9 cellular contexts compared by ENCODE assay signal in genomic region chr4:76950846-76951321, GRCh38. TPM values are rescaled to one million over a fixed set of nuclear protein-coding genes. Genes with fewer than 3 reads are reported as not detected.
DNase-seq lines count a peak whose midpoint lies in the region; ATAC-seq, FAIRE-seq and TF ChIP-seq lines count a peak whose summit lies in the region.
"Had no signal": no experiment of that assay in that cellular context is flagged by ENCODE, and none has a peak within 500 bp of the region (broad histone marks: within the 10 kb centered on the region; RNA-seq: fewer than 3 reads in every experiment).

No MANE protein-coding gene starts in this region.

- peaks cover 7% of the 10 kb centered on the region for H3K36me3 Mint-ChIP-seq in stimulated activated naive CD8-positive, alpha-beta T cell treated with anti-CD3 and anti-CD28 coated beads, Interleukin-15, Interleukin-2, amounts not matched to agents 100 ng/mL and 50 ng/mL, for 24 hours (ENCODE audit: low read depth)

- TF ChIP-seq CTCF in AG04450 (IDR thresholded peaks at IDR 0.05; ENCODE audit: low read depth, low read length) (no peak), GM12875 (IDR thresholded peaks at IDR 0.05; ENCODE audit: borderline replicate concordance, insufficient read depth, low read depth, low read length) (no peak), PC-3 (conservative IDR thresholded peaks at IDR 0.05; ENCODE audit: low read depth, low read length) (no peak), bronchial epithelial cell (IDR thresholded peaks at IDR 0.05; ENCODE audit: insufficient read depth, low read length, severe bottlenecking) (no peak)

- H3F3A ChIP-seq in PC-3 (ENCODE audit: low read length, unreplicated experiment): no peaks in the 10 kb centered on the region

- peak overlapping the region; percentile 97 for H3K4me2 ChIP-seq in PC-3 (ENCODE audit: low read length)

- H3K9me3 Mint-ChIP-seq in stimulated activated naive CD8-positive, alpha-beta T cell treated with anti-CD3 and anti-CD28 coated beads, Interleukin-15, Interleukin-2, amounts not matched to agents 100 ng/mL and 50 ng/mL, for 24 hours: no peaks in the 10 kb centered on the region

- H3K9me3 ChIP-seq in AG04450 (ENCODE audit: control insufficient read depth, insufficient read depth, low read length): peaks cover 17% of the 10 kb centered on the region; the same call in 1 of the 2 replicates
- no peaks in the 10 kb centered on the region for H3K9me3 ChIP-seq in PC-3 (ENCODE audit: low read length)

- no peak for FAIRE-seq in bronchial epithelial cell (lab: Jason Lieb, UNC)

- H3K27me3 ChIP-seq in AG04450 (ENCODE audit: control insufficient read depth, insufficient read depth, low read length): no peaks in the 10 kb centered on the region
- no peaks in the 10 kb centered on the region for H3K27me3 ChIP-seq in PC-3 (ENCODE audit: low read length)
- H3K27me3 ChIP-seq in bronchial epithelial cell (ENCODE audit: control insufficient read depth, insufficient read depth, low read length): no peaks in the 10 kb centered on the region

- H3K79me2 ChIP-seq in PC-3 (ENCODE audit: low read length): peaks cover 82% of the 10 kb centered on the region

- intact Hi-C loops in PC-3 (cut with micrococcal nuclease): loop anchor here (2.0 kb wide), 1 partner anchor 94 kb away; no protein-coding TSS in a partner anchor
- intact Hi-C loops in left colon (cut with DNase I, micrococcal nuclease): loop anchor here in 1 of 2 donors (10.0 kb wide), 1 partner anchor 94 kb away; no protein-coding TSS in a partner anchor

- ATAC-seq in PC-3: peak; percentile 1; the same call in 1 of the 2 replicates
- ATAC-seq in left colon: no peak
- no peak for ATAC-seq in GM21515 (IDR thresholded peaks at IDR 0.05; ENCODE audit: unreplicated experiment)
- no peak for ATAC-seq in HG03439 (IDR thresholded peaks at IDR 0.05; ENCODE audit: unreplicated experiment)

- peak overlapping the region; percentile 90 for H3K4me3 ChIP-seq in AG04450 (ENCODE audit: low read depth, low read length)
- H3K4me3 ChIP-seq in GM12875 (ENCODE audit: low read depth, low read length): peak overlapping the region; percentile 97
- H3K4me3 ChIP-seq in PC-3 (ENCODE audit: low read length): peak overlapping the region; percentile 86
- peak overlapping the region; percentile 54 for H3K4me3 ChIP-seq in bronchial epithelial cell (ENCODE audit: low read depth, low read length)

- BruUV-seq in PC-3 (replicated peaks; lab: Mats Ljungman, UMichigan): no TSS peak

- POLR2A ChIA-PET in AG04450 (lab: Yijun Ruan, JAX): interaction anchor here (3.6 to 4.1 kb wide), 2 partner anchors 36 to 197 kb away, joined by 25 read pairs; no protein-coding TSS in a partner anchor
- POLR2A ChIA-PET in PC-3 (lab: Charles Lee; ENCODE audit: unreplicated experiment): interaction anchor here (0.6 kb wide), 1 partner anchor 1858 kb away, joined by 4 read pairs; no protein-coding TSS in a partner anchor

- H3K27me3 Mint-ChIP-seq in stimulated activated naive CD8-positive, alpha-beta T cell treated with anti-CD3 and anti-CD28 coated beads, Interleukin-15, Interleukin-2, amounts not matched to agents 100 ng/mL and 50 ng/mL, for 24 hours: peaks cover 11% of the 10 kb centered on the region

- CTCF ChIA-PET in AG04450 (lab: Charles Lee): interaction anchor here (1.1 kb wide), 1 partner anchor 253 kb away, joined by 6 read pairs; no protein-coding TSS in a partner anchor
- CTCF ChIA-PET in PC-3 (lab: Charles Lee): interaction anchor here (0.6 kb wide), 1 partner anchor 21 kb away, joined by 7 read pairs; no protein-coding TSS in a partner anchor

- peaks cover 19% of the 10 kb centered on the region for H3K4me1 ChIP-seq in PC-3 (ENCODE audit: insufficient read depth, low read length)

- DNase-seq in AG04450 (ENCODE audit: low read depth, low spot score): no peak
- DNase-seq in PC-3: peak; percentile 18
- DNase-seq in bronchial epithelial cell (ENCODE audit: low read depth): peak; percentile 17
- peak; percentile 28 to 37 for DNase-seq in left colon

- H3K27ac ChIP-seq in AG04450 (ENCODE audit: low read depth, low read length) (peak overlapping the region; percentile 93), PC-3 (ENCODE audit: low read length) (0 out of 2 replicates have a peak overlapping the region, but pooled peaks have one; percentile 41)

- H3K4me1 Mint-ChIP-seq in stimulated activated naive CD8-positive, alpha-beta T cell treated with anti-CD3 and anti-CD28 coated beads, Interleukin-15, Interleukin-2, amounts not matched to agents 100 ng/mL and 50 ng/mL, for 24 hours (ENCODE audit: low read depth): peaks cover 31% of the 10 kb centered on the region

- H2AFZ ChIP-seq in PC-3 (ENCODE audit: low read length): peak overlapping the region; percentile 93

- H4K20me1 ChIP-seq in PC-3 (ENCODE audit: low read length): 0 out of 2 replicates have a peak, but pooled peaks cover 7% of the 10 kb centered on the region

- 0 out of 2 replicates have a peak, but pooled peaks cover 3% of the 10 kb centered on the region for H3K36me3 ChIP-seq in PC-3 (ENCODE audit: low read depth, low read length)
- no peaks in the 10 kb centered on the region for H3K36me3 ChIP-seq in bronchial epithelial cell (ENCODE audit: control insufficient read depth, insufficient read depth, low read length)

- H3K27ac Mint-ChIP-seq in stimulated activated naive CD8-positive, alpha-beta T cell treated with anti-CD3 and anti-CD28 coated beads, Interleukin-15, Interleukin-2, amounts not matched to agents 100 ng/mL and 50 ng/mL, for 24 hours: peak overlapping the region; percentile 71

- peak overlapping the region; percentile 82 for H3K4me3 Mint-ChIP-seq in stimulated activated naive CD8-positive, alpha-beta T cell treated with anti-CD3 and anti-CD28 coated beads, Interleukin-15, Interleukin-2, amounts not matched to agents 100 ng/mL and 50 ng/mL, for 24 hours

- no peaks in the 10 kb centered on the region for H3K9me2 ChIP-seq in PC-3 (replicated peaks; ENCODE audit: low read length)

- H3K9ac ChIP-seq in PC-3 (ENCODE audit: low read length): peak overlapping the region; percentile 87

RNA-seq across cellular contexts. Expression of gene SEPTIN11, which starts 1.3 kb away (rescaled TPM):
- 598 and 728 TPM in 2 replicates for polyA plus RNA-seq in AG04450 (2011; rRNA removed)
- polyA minus RNA-seq in AG04450 (2011; rRNA and poly(A)+ RNA removed): 461 and 647 TPM in 2 replicates
- total RNA-seq in PC-3 (2014; rRNA removed) (39.0 and 46.0 TPM in 2 replicates), bronchial epithelial cell (49.2 and 49.5 TPM in 2 replicates), left colon (100 to 1,000 TPM; 101 to 135 TPM)

RNA-seq across cellular contexts. Expression of gene SOWAHB, which starts 52.9 kb away (rescaled TPM):
- polyA plus RNA-seq in AG04450 (2011; rRNA removed): not detected in 2 replicates
- 0.05 TPM in 1 of 2 replicates, not detected in the other for polyA minus RNA-seq in AG04450 (2011; rRNA and poly(A)+ RNA removed)
- 4.8 and 6.3 TPM in 2 replicates for total RNA-seq in PC-3 (2014; rRNA removed)
- total RNA-seq in bronchial epithelial cell: 15.0 and 21.1 TPM in 2 replicates
- total RNA-seq in left colon: 10 to 100 TPM; 23.7 to 25.5 TPM
- total RNA-seq: HT1080 had no signal
